Comparison of ENCODE assay signal across 27 cellular contexts in the genomic region with DNA sequence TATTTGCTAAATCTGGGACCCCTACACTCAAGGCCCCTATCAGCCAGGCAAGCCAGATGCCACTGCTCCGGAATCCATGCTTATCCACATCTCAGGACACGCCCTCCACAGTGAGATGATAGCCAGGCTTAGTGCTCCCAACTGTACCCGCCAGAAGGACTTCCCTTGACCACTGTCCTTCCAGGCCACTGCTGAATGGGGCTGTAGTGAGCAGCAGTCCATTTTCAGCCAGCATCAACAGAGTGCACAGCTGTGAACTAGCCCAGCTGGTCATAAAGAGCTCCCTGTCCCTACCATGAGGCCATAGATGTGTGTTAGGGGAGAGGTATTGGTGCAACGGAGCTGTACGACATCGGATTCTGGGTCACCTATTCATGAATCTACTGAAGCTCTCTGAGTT. TPM values are rescaled to one million over a fixed set of nuclear protein-coding genes. Genes with fewer than 3 reads are reported as not detected.
"Had no signal": no experiment of that assay in that cellular context is flagged by ENCODE, and none has a peak within 500 bp of the region (broad histone marks: within the 10 kb centered on the region; RNA-seq: fewer than 3 reads in every experiment).

No MANE protein-coding gene starts in this region.

- DNase-seq: heart left ventricle; immature natural killer cell; kidney; left colon; left lung; lower lobe of right lung; mammary epithelial cell; mesendoderm; mucosa of descending colon; naive thymus-derived CD8-positive, alpha-beta T cell; occipital lobe; right lobe of liver; stimulated activated CD4-positive, alpha-beta T cell treated with anti-CD3 and anti-CD28 coated beads, Interleukin-12 subunit alpha, Interleukin-12 subunit beta, amount 100 ng/mL, for 4 hours; stimulated activated CD4-positive, alpha-beta T cell treated with anti-CD3 and anti-CD28 coated beads, Interleukin-15, amount 100 ng/mL, for 24 hours; stimulated activated CD4-positive, alpha-beta T cell treated with anti-CD3 and anti-CD28 coated beads, Interleukin-2, amount 100 ng/mL, for 24 hours; stimulated activated CD4-positive, alpha-beta T cell treated with anti-CD3 and anti-CD28 coated beads, Interleukin-4, amount 100 ng/mL, for 1 hour; stimulated activated naive B cell treated with anti-CD40 and anti-IgM and Interleukin-4, amounts not matched to agents 10 μg/mL and 1 μg/mL and 100 μg/mL, for 72 hours; stimulated activated naive CD8-positive, alpha-beta T cell treated with anti-CD3 and anti-CD28 coated beads, Interleukin-15, Interleukin-2, amounts not matched to agents 100 U/mL and 50 U/mL, for 24 hours; tibial artery; trophoblast cell; upper lobe of right lung had no signal

- ATAC-seq: heart left ventricle; left colon; left lung; lower lobe of right lung; mucosa of descending colon; naive thymus-derived CD8-positive, alpha-beta T cell; right lobe of liver; stimulated activated naive B cell treated with anti-CD40 and anti-IgM and Interleukin-4, amounts not matched to agents 10 μg/mL and 1 μg/mL and 100 μg/mL, for 72 hours; stimulated activated naive CD8-positive, alpha-beta T cell treated with anti-CD3 and anti-CD28 coated beads, Interleukin-15, Interleukin-2, amounts not matched to agents 100 U/mL and 50 U/mL, for 24 hours; upper lobe of right lung had no signal

- H3K27me3 ChIP-seq: neutrophil, right atrium auricular region, right lobe of liver, suprapubic skin, upper lobe of right lung had no signal

- H3K9me3 ChIP-seq: left lung, lower lobe of right lung, mucosa of descending colon, neutrophil, right atrium auricular region, right lobe of liver, suprapubic skin, thoracic aorta, tibial artery, upper lobe of right lung had no signal

- H3K36me3 ChIP-seq: heart left ventricle, left lung, lower lobe of right lung, neutrophil, right atrium auricular region, right lobe of liver, suprapubic skin, thoracic aorta, tibial artery, upper lobe of right lung had no signal

- H3K4me1 ChIP-seq: left lung, lower lobe of right lung, parathyroid adenoma, right atrium auricular region, right lobe of liver, suprapubic skin, tibial artery, upper lobe of right lung had no signal

- H3K27ac ChIP-seq: heart left ventricle, left lung, lower lobe of right lung, neutrophil, parathyroid adenoma, right atrium auricular region, right lobe of liver, skin epidermis, suprapubic skin, thoracic aorta, tibial artery, upper lobe of right lung had no signal

- H3K4me3 ChIP-seq: heart left ventricle, left lung, lower lobe of right lung, mucosa of descending colon, right atrium auricular region, right lobe of liver, skin epidermis, suprapubic skin, thoracic aorta, tibial artery, upper lobe of right lung had no signal

RNA-seq across cellular contexts. Expression of a gene that starts 32.4 kb away (rescaled TPM):
- polyA plus RNA-seq: mammary epithelial cell had no signal
